Comparison of ENCODE assay signal across 16 cellular contexts in the genomic region with DNA sequence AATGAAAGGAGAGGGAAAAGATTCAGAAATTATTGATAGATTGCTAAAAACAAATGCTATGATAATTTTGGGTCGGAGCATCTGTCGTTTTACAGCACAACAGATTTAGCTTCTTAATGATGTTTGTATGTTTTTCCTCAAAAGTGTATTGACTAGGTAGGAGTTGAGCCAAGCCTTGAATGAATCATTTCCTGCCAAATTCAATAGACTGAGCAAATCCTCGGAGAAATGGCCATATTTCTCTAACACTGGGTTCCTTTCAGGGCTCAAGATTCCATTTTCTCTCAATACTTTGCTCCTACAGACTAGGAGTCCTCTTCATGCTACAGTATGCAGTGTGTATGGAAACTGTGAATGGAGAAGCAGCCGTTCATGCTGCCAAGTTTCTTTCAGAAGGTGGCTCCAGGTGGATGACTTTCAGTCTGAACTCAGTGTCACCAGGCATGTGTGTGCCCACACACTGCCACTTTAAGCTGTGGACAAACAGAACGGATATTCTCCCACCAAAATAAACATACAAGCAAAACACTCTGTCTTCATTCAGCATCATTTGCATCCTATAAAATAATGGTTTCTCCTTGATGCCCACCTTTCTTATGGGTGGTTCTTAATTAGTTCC.
A peak's percentile ranks its signal among the peaks of the same experiment; 100 is the strongest.
DNase-seq lines count a peak whose midpoint lies in the region; ATAC-seq, FAIRE-seq and TF ChIP-seq lines count a peak whose summit lies in the region.
"Had no signal": no experiment of that assay in that cellular context is flagged by ENCODE, and none has a peak within 500 bp of the region (broad histone marks: within the 10 kb centered on the region; RNA-seq: fewer than 3 reads in every experiment).

No MANE protein-coding gene starts in this region.

- intact Hi-C loops in posterior cingulate gyrus (cut with DNase I): no loop called here

- H3K79me2 ChIP-seq in OCI-LY3 (ENCODE audit: low read length): no peaks in the 10 kb centered on the region; the same call in 1 of the 2 replicates

- H3K9ac ChIP-seq in OCI-LY3 (ENCODE audit: low read length): no peak overlapping the region

- H3K27ac ChIP-seq in OCI-LY3 (ENCODE audit: low read length): no peak overlapping the region
- H3K27ac ChIP-seq: heart left ventricle, neutrophil, spleen, thyroid gland had no signal

- peaks cover 13% of the 10 kb centered on the region for H3K4me1 ChIP-seq in OCI-LY3 (ENCODE audit: low read length)

- FAIRE-seq in urothelium cell line (lab: Jason Lieb, UNC): no peak
- FAIRE-seq: GM18507 had no signal

- H3K4me2 ChIP-seq in OCI-LY3 (ENCODE audit: low read length): peak overlapping the region; percentile 65

- ATAC-seq in HG03159 (IDR thresholded peaks at IDR 0.05; ENCODE audit: unreplicated experiment): no peak
- ATAC-seq in GM19397 (IDR thresholded peaks at IDR 0.05; ENCODE audit: unreplicated experiment): no peak
- ATAC-seq: activated naive CD4-positive, alpha-beta T cell treated with anti-CD3 and anti-CD28 coated beads, Interleukin-2, amount 50 U/mL, for 72 hours; heart left ventricle; left ventricle myocardium superior; Right ventricle myocardium inferior had no signal

- H3K27me3 ChIP-seq in OCI-LY3 (ENCODE audit: low read depth, low read length): no peaks in the 10 kb centered on the region
- H3K27me3 ChIP-seq: heart left ventricle, neutrophil, spleen, thyroid gland had no signal

- H4K20me1 ChIP-seq in OCI-LY3 (ENCODE audit: insufficient read depth, low read length): peaks cover 22% of the 10 kb centered on the region; the same call in 1 of the 2 replicates

- H3K36me3 ChIP-seq in OCI-LY3 (replicated peaks; ENCODE audit: low read depth, low read length): no peaks in the 10 kb centered on the region
- H3K36me3 ChIP-seq: heart left ventricle, neutrophil, spleen, thyroid gland had no signal

- DNase-seq in NCI-H2107 treated with DMSO at 0.1 percent for 48 hours (lab: John Stamatoyannopoulos, UW; ENCODE audit: unreplicated experiment) (peak; percentile 24), NCI-H2107 (lab: John Stamatoyannopoulos, UW) (no peak), fibroblast of gingiva (ENCODE audit: low read depth) (peak; percentile 4), urothelium cell line (ENCODE audit: low spot score) (peak; percentile 2), posterior cingulate gyrus (no peak)
- DNase-seq: heart left ventricle, left ventricle myocardium superior, spleen, thyroid gland had no signal

- H2AFZ ChIP-seq in OCI-LY3 (ENCODE audit: low read depth, low read length): no peak overlapping the region

- peak overlapping the region; percentile 55; the same call in 1 of the 2 replicates for H3K4me3 ChIP-seq in OCI-LY3 (ENCODE audit: low read length)
- H3K4me3 ChIP-seq: heart left ventricle, spleen, thyroid gland had no signal

- no peaks in the 10 kb centered on the region for H3K9me3 ChIP-seq in OCI-LY3 (ENCODE audit: insufficient read depth, low read length)
- H3K9me3 ChIP-seq: heart left ventricle, neutrophil, spleen, thyroid gland had no signal

- no peak for TF ChIP-seq CTCF in OCI-LY3 (IDR thresholded peaks at IDR 0.05; ENCODE audit: low read depth, low read length)

Comparison
In these comparisons a context has a peak if more than half of its experiments do, and no peak if none do; other contexts are left out.
1. DNase-seq: peak in NCI-H2107 treated with DMSO at 0.1 percent for 48 hours (single experiment), fibroblast of gingiva (single experiment) and urothelium cell line (single experiment); none in NCI-H2107 (single experiment) and posterior cingulate gyrus (0 of 10).